Comparison of ENCODE assay signal across 20 cellular contexts in the genomic region with DNA sequence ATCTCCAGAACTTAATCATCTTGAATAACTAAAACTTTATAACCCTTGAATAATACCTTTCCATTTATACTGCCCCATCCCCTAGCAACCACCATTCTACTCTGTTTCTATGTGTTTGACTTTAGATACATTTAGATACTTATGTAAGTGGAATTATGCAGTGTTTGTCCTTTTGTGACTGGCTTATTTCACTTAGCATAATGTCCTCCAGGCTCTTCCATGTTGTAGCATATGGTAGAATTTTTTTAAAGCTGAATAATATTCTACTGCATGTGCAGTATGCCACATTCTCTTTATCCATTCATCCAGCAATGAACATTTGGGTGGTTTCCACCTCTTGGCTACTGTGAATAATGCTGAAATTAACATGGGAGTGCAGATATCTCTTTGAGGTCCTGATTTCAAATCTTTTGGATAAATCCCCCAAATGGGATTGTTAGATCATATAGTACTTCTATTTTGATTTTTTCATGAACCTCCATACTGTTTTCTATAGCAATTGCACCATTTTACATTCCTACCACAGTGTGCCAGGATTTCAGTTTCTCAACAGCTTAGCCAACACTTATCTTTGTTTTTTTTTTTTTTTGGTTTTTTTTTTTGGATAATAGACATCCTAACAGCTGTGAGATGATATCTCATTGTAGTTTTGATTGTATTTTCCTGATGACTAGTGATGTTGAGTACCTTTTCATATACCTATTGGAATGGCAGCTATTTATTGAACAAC.
"Had no signal": no experiment of that assay in that cellular context is flagged by ENCODE, and none has a peak within 500 bp of the region (broad histone marks: within the 10 kb centered on the region; RNA-seq: fewer than 3 reads in every experiment).

No MANE protein-coding gene starts in this region.

- DNase-seq: effector memory CD4-positive, alpha-beta T cell; foreskin keratinocyte; immature natural killer cell; kidney; left colon; mesendoderm; naive B cell; nephron progenitor cell; retina; right lobe of liver; stimulated activated CD4-positive, alpha-beta T cell treated with anti-CD3 and anti-CD28 coated beads, Interleukin-4, amount 100 ng/mL, for 1 hour; stimulated activated CD8-positive, alpha-beta memory T cell treated with anti-CD3 and anti-CD28 coated beads, Interleukin-4, amount 100 ng/mL, for 48 hours; stimulated activated naive CD8-positive, alpha-beta T cell treated with anti-CD3 and anti-CD28 coated beads, Interleukin-15, Interleukin-2, amounts not matched to agents 100 U/mL and 50 U/mL, for 24 hours; upper lobe of right lung had no signal

- H3K4me1 Mint-ChIP-seq: stimulated activated effector memory CD8-positive, alpha-beta T cell treated with anti-CD3 and anti-CD28 coated beads, Interleukin-12 subunit alpha, Interleukin-12 subunit beta, amount 100 ng/mL, for 72 hours had no signal

- H3K4me1 ChIP-seq: foreskin keratinocyte, parathyroid adenoma, prostate gland had no signal

- H3K9me3 ChIP-seq: prostate gland, right lobe of liver, tibial nerve, upper lobe of right lung, vagina had no signal

- H3K4me3 Mint-ChIP-seq: immature natural killer cell; naive B cell; nephron progenitor cell; stimulated activated effector memory CD8-positive, alpha-beta T cell treated with anti-CD3 and anti-CD28 coated beads, Interleukin-12 subunit alpha, Interleukin-12 subunit beta, amount 100 ng/mL, for 72 hours had no signal

- H3K27ac ChIP-seq: foreskin keratinocyte, parathyroid adenoma, prostate gland, right lobe of liver, tibial nerve, upper lobe of right lung, vagina had no signal

- H3K36me3 ChIP-seq: prostate gland, right lobe of liver, tibial nerve, upper lobe of right lung, vagina had no signal

- H3K27me3 ChIP-seq: right lobe of liver, tibial nerve, upper lobe of right lung, vagina had no signal

- H3K4me3 ChIP-seq: prostate gland, right lobe of liver, tibial nerve, upper lobe of right lung, vagina had no signal

- H3K9ac ChIP-seq: parathyroid adenoma had no signal

- H3K9me3 Mint-ChIP-seq: stimulated activated effector memory CD8-positive, alpha-beta T cell treated with anti-CD3 and anti-CD28 coated beads, Interleukin-12 subunit alpha, Interleukin-12 subunit beta, amount 100 ng/mL, for 72 hours had no signal

- H3K27ac Mint-ChIP-seq: immature natural killer cell; nephron progenitor cell; stimulated activated effector memory CD8-positive, alpha-beta T cell treated with anti-CD3 and anti-CD28 coated beads, Interleukin-12 subunit alpha, Interleukin-12 subunit beta, amount 100 ng/mL, for 72 hours had no signal

- H3K36me3 Mint-ChIP-seq: immature natural killer cell; stimulated activated effector memory CD8-positive, alpha-beta T cell treated with anti-CD3 and anti-CD28 coated beads, Interleukin-12 subunit alpha, Interleukin-12 subunit beta, amount 100 ng/mL, for 72 hours had no signal

- ATAC-seq: esophagus mucosa; foreskin keratinocyte; left colon; right lobe of liver; stimulated activated effector memory CD8-positive, alpha-beta T cell treated with anti-CD3 and anti-CD28 coated beads, Interleukin-12 subunit alpha, Interleukin-12 subunit beta, amount 100 ng/mL, for 72 hours; stimulated activated naive CD8-positive, alpha-beta T cell treated with anti-CD3 and anti-CD28 coated beads, Interleukin-15, Interleukin-2, amounts not matched to agents 100 U/mL and 50 U/mL, for 24 hours; upper lobe of right lung had no signal
